ENCODE assay signal across 19 cellular contexts in genomic region chr9:69137311-69137710, GRCh38.
"Had no signal": no experiment of that assay in that cellular context is flagged by ENCODE, and none has a peak within 500 bp of the region (broad histone marks: within the 10 kb centered on the region; RNA-seq: fewer than 3 reads in every experiment).

No MANE protein-coding gene starts in this region.

- H3K27ac Mint-ChIP-seq: activated CD4-positive, alpha-beta T cell treated with anti-CD3 and anti-CD28 coated beads for 36 hours; activated CD8-positive, alpha-beta T cell treated with anti-CD3 and anti-CD28 coated beads for 36 hours; activated naive CD4-positive, alpha-beta T cell treated with anti-CD3 and anti-CD28 coated beads, Interleukin-2, amount 10 ng/mL, durations not matched to agents 7 days and 5 days; activated naive CD8-positive, alpha-beta T cell treated with anti-CD3 and anti-CD28 coated beads for 36 hours; activated T-cell treated with anti-CD3 and anti-CD28 coated beads, Interleukin-2, amount 50 U/mL, for 72 hours; activated T-helper 2 cell treated with anti-CD3 and anti-CD28 coated beads, Interferon-gamma antibody, Interleukin-2, Interleukin-4, amounts not matched to agents 10 μg/mL and 5 μg/mL and 100 μg/mL, durations not matched to agents 14 hours and 24 hours and 36 hours; T-cell had no signal

- ATAC-seq: activated CD4-positive, alpha-beta T cell treated with anti-CD3 and anti-CD28 coated beads for 36 hours; activated CD8-positive, alpha-beta T cell treated with anti-CD3 and anti-CD28 coated beads for 36 hours; activated T-cell treated with anti-CD3 and anti-CD28 coated beads, Interleukin-2, amount 50 U/mL, for 72 hours; T-cell had no signal

- H3K4me3 Mint-ChIP-seq: activated CD4-positive, alpha-beta T cell treated with anti-CD3 and anti-CD28 coated beads for 36 hours; activated CD8-positive, alpha-beta T cell treated with anti-CD3 and anti-CD28 coated beads for 36 hours; activated naive CD4-positive, alpha-beta T cell treated with anti-CD3 and anti-CD28 coated beads, Interleukin-2, amount 10 ng/mL, durations not matched to agents 7 days and 5 days; activated naive CD8-positive, alpha-beta T cell treated with anti-CD3 and anti-CD28 coated beads for 36 hours; activated T-cell treated with anti-CD3 and anti-CD28 coated beads, Interleukin-2, amount 50 U/mL, for 72 hours; T-cell had no signal

- H3K36me3 Mint-ChIP-seq: activated naive CD4-positive, alpha-beta T cell treated with anti-CD3 and anti-CD28 coated beads, Interleukin-2, amount 10 ng/mL, durations not matched to agents 7 days and 5 days; activated naive CD8-positive, alpha-beta T cell treated with anti-CD3 and anti-CD28 coated beads for 36 hours; T-cell had no signal

- H3K27me3 Mint-ChIP-seq: activated CD4-positive, alpha-beta T cell treated with anti-CD3 and anti-CD28 coated beads for 36 hours; activated CD8-positive, alpha-beta T cell treated with anti-CD3 and anti-CD28 coated beads for 36 hours; activated naive CD4-positive, alpha-beta T cell treated with anti-CD3 and anti-CD28 coated beads, Interleukin-2, amount 10 ng/mL, durations not matched to agents 7 days and 5 days; activated naive CD8-positive, alpha-beta T cell treated with anti-CD3 and anti-CD28 coated beads for 36 hours; T-cell had no signal

- H3K9me3 Mint-ChIP-seq: activated CD8-positive, alpha-beta T cell treated with anti-CD3 and anti-CD28 coated beads for 36 hours; activated naive CD4-positive, alpha-beta T cell treated with anti-CD3 and anti-CD28 coated beads, Interleukin-2, amount 10 ng/mL, durations not matched to agents 7 days and 5 days; activated naive CD8-positive, alpha-beta T cell treated with anti-CD3 and anti-CD28 coated beads for 36 hours; activated T-cell treated with anti-CD3 and anti-CD28 coated beads, Interleukin-2, amount 50 U/mL, for 72 hours; activated T-helper 2 cell treated with anti-CD3 and anti-CD28 coated beads, Interferon-gamma antibody, Interleukin-2, Interleukin-4, amounts not matched to agents 10 μg/mL and 5 μg/mL and 100 μg/mL, durations not matched to agents 14 hours and 24 hours and 36 hours; T-cell had no signal

- DNase-seq: activated CD4-positive, alpha-beta T cell treated with anti-CD3 and anti-CD28 coated beads for 36 hours; activated CD4-positive, alpha-beta T cell treated with anti-CD3 and anti-CD28 coated beads, Interleukin-2, amount 50 U/mL, for 1 hour; activated CD8-positive, alpha-beta memory T cell treated with anti-CD3 and anti-CD28 coated beads, Interleukin-2, amount 50 U/mL, for 4 hours; activated CD8-positive, alpha-beta T cell treated with anti-CD3 and anti-CD28 coated beads for 36 hours; activated gamma-delta T cell treated with Interleukin-2 at 50 U/mL for 16 hours; activated naive CD4-positive, alpha-beta T cell treated with anti-CD3 and anti-CD28 coated beads, Interleukin-2, amount 10 ng/mL, durations not matched to agents 7 days and 5 days; activated naive CD8-positive, alpha-beta T cell treated with anti-CD3 and anti-CD28 coated beads for 36 hours; activated T-cell treated with anti-CD3 and anti-CD28 coated beads, Interleukin-2, amount 50 U/mL, for 72 hours; brain microvascular endothelial cell; KG1; NCI-H1105; NCI-H1436; NCI-H1694 treated with DMSO at 0.1 percent for 48 hours; NCI-H345; NCI-H510A; NCI-H526 treated with DMSO at 0.1 percent for 48 hours; SIG-M5; T-cell had no signal

- H3K4me1 Mint-ChIP-seq: activated CD4-positive, alpha-beta T cell treated with anti-CD3 and anti-CD28 coated beads for 36 hours; activated naive CD8-positive, alpha-beta T cell treated with anti-CD3 and anti-CD28 coated beads for 36 hours had no signal
